In the genomic region with DNA sequence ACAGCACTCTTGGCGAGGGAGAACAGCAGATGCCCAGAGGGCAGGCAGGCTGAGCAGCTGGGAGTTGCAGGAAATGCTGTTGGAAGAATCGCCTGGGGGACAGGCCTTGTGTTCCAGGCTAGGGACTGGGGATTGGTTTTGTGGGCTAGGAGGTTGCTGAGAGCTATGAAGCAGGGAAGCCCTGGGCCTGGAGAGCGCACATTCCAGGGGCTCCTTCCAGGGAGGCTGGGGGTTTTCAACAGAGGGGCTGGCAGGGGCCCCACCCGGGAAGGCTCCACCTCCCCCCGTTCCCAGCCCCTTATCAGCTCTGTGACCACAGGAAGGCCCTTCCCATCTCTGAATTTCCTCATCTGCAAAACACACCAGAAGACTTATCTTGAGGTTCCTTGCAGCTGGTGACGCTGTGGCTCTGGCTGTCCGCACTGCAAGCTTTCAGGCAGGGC, we compare ENCODE assay signal across 1 cellular context.
TF ChIP-seq lines count a peak whose summit lies in the region.

No MANE protein-coding gene starts in this region.

TF ChIP-seq in IMR-90, 13 proteins besides CTCF, POLR2A, EP300 and RAD21 (continued from another document):
- TF ChIP-seq, protein P1, sequence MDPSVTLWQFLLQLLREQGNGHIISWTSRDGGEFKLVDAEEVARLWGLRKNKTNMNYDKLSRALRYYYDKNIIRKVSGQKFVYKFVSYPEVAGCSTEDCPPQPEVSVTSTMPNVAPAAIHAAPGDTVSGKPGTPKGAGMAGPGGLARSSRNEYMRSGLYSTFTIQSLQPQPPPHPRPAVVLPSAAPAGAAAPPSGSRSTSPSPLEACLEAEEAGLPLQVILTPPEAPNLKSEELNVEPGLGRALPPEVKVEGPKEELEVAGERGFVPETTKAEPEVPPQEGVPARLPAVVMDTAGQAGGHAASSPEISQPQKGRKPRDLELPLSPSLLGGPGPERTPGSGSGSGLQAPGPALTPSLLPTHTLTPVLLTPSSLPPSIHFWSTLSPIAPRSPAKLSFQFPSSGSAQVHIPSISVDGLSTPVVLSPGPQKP (IDR thresholded peaks at IDR 0.05; ENCODE audit: borderline replicate concordance, low read depth, low read length), result no peak
- no peak for TF ChIP-seq RCOR1 (IDR thresholded peaks at IDR 0.05; ENCODE audit: insufficient replicate concordance, low read length)
TF ChIP-seq in IMR-90: peak in this region for 0.
